In genomic region chrX:113966791-113967190, GRCh38 we compare ENCODE assay signal across 28 cellular contexts.
"Had no signal": no experiment of that assay in that cellular context is flagged by ENCODE, and none has a peak within 500 bp of the region (broad histone marks: within the 10 kb centered on the region; RNA-seq: fewer than 3 reads in every experiment).

No MANE protein-coding gene starts in this region.

- H3K4me1 ChIP-seq: parathyroid adenoma, psoas muscle, sigmoid colon, stomach, thyroid gland, tibial nerve, upper lobe of left lung, vagina had no signal

- H3K9me3 Mint-ChIP-seq: natural killer cell treated with Interleukin-12 subunit alpha and Interleukin-12 subunit beta and Interleukin-15 and Interleukin-18, amount 100 ng/mL, for 72 hours; stimulated activated effector memory CD8-positive, alpha-beta T cell treated with anti-CD3 and anti-CD28 coated beads, Interleukin-12 subunit alpha, Interleukin-12 subunit beta, amount 100 ng/mL, for 72 hours; stimulated activated naive CD8-positive, alpha-beta T cell treated with anti-CD3 and anti-CD28 coated beads, Interleukin-15, Interleukin-2, amounts not matched to agents 100 ng/mL and 50 ng/mL, for 24 hours had no signal

- H3K4me3 ChIP-seq: ovary, psoas muscle, sigmoid colon, stomach, thoracic aorta, thyroid gland, tibial nerve, upper lobe of left lung, vagina had no signal

- H3K4me3 Mint-ChIP-seq: naive thymus-derived CD8-positive, alpha-beta T cell; natural killer cell treated with Interleukin-12 subunit alpha and Interleukin-12 subunit beta and Interleukin-15 and Interleukin-18, amount 100 ng/mL, for 72 hours; nephron progenitor cell; neural crest cell; stimulated activated effector memory CD8-positive, alpha-beta T cell treated with anti-CD3 and anti-CD28 coated beads, Interleukin-12 subunit alpha, Interleukin-12 subunit beta, amount 100 ng/mL, for 72 hours; stimulated activated naive B cell treated with anti-CD40 and anti-IgM and Interleukin-4, amounts not matched to agents 10 μg/mL and 1 μg/mL and 100 μg/mL, for 72 hours; stimulated activated naive CD8-positive, alpha-beta T cell treated with anti-CD3 and anti-CD28 coated beads, Interleukin-15, Interleukin-2, amounts not matched to agents 100 ng/mL and 50 ng/mL, for 24 hours had no signal

- H3K36me3 ChIP-seq: ovary, sigmoid colon, stomach, thoracic aorta, thyroid gland, tibial nerve, upper lobe of left lung, vagina had no signal

- H3K36me3 Mint-ChIP-seq: naive thymus-derived CD8-positive, alpha-beta T cell; natural killer cell treated with Interleukin-12 subunit alpha and Interleukin-12 subunit beta and Interleukin-15 and Interleukin-18, amount 100 ng/mL, for 72 hours; stimulated activated effector memory CD8-positive, alpha-beta T cell treated with anti-CD3 and anti-CD28 coated beads, Interleukin-12 subunit alpha, Interleukin-12 subunit beta, amount 100 ng/mL, for 72 hours; stimulated activated naive B cell treated with anti-CD40 and anti-IgM and Interleukin-4, amounts not matched to agents 10 μg/mL and 1 μg/mL and 100 μg/mL, for 72 hours had no signal

- H3K9ac ChIP-seq: parathyroid adenoma had no signal

- DNase-seq: naive thymus-derived CD8-positive, alpha-beta T cell; nephron progenitor cell; occipital lobe; ovary; posterior cingulate gyrus; psoas muscle; right cardiac atrium; sigmoid colon; small intestine; stimulated activated CD4-positive, alpha-beta T cell treated with anti-CD3 and anti-CD28 coated beads, Interleukin-15, amount 100 ng/mL, for 24 hours; stimulated activated CD4-positive, alpha-beta T cell treated with anti-CD3 and anti-CD28 coated beads, Interleukin-2, amount 100 ng/mL, for 24 hours; stimulated activated CD4-positive, alpha-beta T cell treated with anti-CD3 and anti-CD28 coated beads, Interleukin-2, amount 100 ng/mL, for 48 hours; stimulated activated CD4-positive, alpha-beta T cell treated with anti-CD3 and anti-CD28 coated beads, Interleukin-4, amount 100 ng/mL, for 24 hours; stimulated activated naive B cell treated with anti-CD40 and anti-IgM and Interleukin-4, amounts not matched to agents 10 μg/mL and 1 μg/mL and 100 μg/mL, for 72 hours; stimulated activated naive CD4-positive, alpha-beta T cell treated with Interleukin-2 at 50 U/mL for 16 hours; stomach; thyroid gland; upper lobe of left lung had no signal

- H3K27ac Mint-ChIP-seq: naive thymus-derived CD8-positive, alpha-beta T cell; natural killer cell treated with Interleukin-12 subunit alpha and Interleukin-12 subunit beta and Interleukin-15 and Interleukin-18, amount 100 ng/mL, for 72 hours; progenitor cell of endocrine pancreas; stimulated activated effector memory CD8-positive, alpha-beta T cell treated with anti-CD3 and anti-CD28 coated beads, Interleukin-12 subunit alpha, Interleukin-12 subunit beta, amount 100 ng/mL, for 72 hours; stimulated activated naive B cell treated with anti-CD40 and anti-IgM and Interleukin-4, amounts not matched to agents 10 μg/mL and 1 μg/mL and 100 μg/mL, for 72 hours; stimulated activated naive CD8-positive, alpha-beta T cell treated with anti-CD3 and anti-CD28 coated beads, Interleukin-15, Interleukin-2, amounts not matched to agents 100 ng/mL and 50 ng/mL, for 24 hours had no signal

- H3K9me3 ChIP-seq: ovary, psoas muscle, sigmoid colon, thoracic aorta, thyroid gland, tibial nerve, upper lobe of left lung, vagina had no signal

- H3K4me1 Mint-ChIP-seq: naive thymus-derived CD8-positive, alpha-beta T cell; nephron progenitor cell; stimulated activated effector memory CD8-positive, alpha-beta T cell treated with anti-CD3 and anti-CD28 coated beads, Interleukin-12 subunit alpha, Interleukin-12 subunit beta, amount 100 ng/mL, for 72 hours had no signal

- H2AFZ ChIP-seq: parathyroid adenoma had no signal

- ATAC-seq: naive thymus-derived CD8-positive, alpha-beta T cell; natural killer cell treated with Interleukin-12 subunit alpha and Interleukin-12 subunit beta and Interleukin-15 and Interleukin-18, amount 100 ng/mL, for 72 hours; psoas muscle; right cardiac atrium; stimulated activated effector memory CD8-positive, alpha-beta T cell treated with anti-CD3 and anti-CD28 coated beads, Interleukin-12 subunit alpha, Interleukin-12 subunit beta, amount 100 ng/mL, for 72 hours; stimulated activated naive B cell treated with anti-CD40 and anti-IgM and Interleukin-4, amounts not matched to agents 10 μg/mL and 1 μg/mL and 100 μg/mL, for 72 hours had no signal

- H3K27me3 ChIP-seq: ovary, sigmoid colon, stomach, thyroid gland, upper lobe of left lung, vagina had no signal

- H3K27me3 Mint-ChIP-seq: naive thymus-derived CD8-positive, alpha-beta T cell; natural killer cell treated with Interleukin-12 subunit alpha and Interleukin-12 subunit beta and Interleukin-15 and Interleukin-18, amount 100 ng/mL, for 72 hours; progenitor cell of endocrine pancreas; stimulated activated naive B cell treated with anti-CD40 and anti-IgM and Interleukin-4, amounts not matched to agents 10 μg/mL and 1 μg/mL and 100 μg/mL, for 72 hours; stimulated activated naive CD8-positive, alpha-beta T cell treated with anti-CD3 and anti-CD28 coated beads, Interleukin-15, Interleukin-2, amounts not matched to agents 100 ng/mL and 50 ng/mL, for 24 hours had no signal

- H3K79me2 ChIP-seq: parathyroid adenoma had no signal

- H3K27ac ChIP-seq: ovary, parathyroid adenoma, psoas muscle, sigmoid colon, stomach, thoracic aorta, thyroid gland, tibial nerve, upper lobe of left lung, vagina had no signal

- FAIRE-seq: small intestine, urothelium cell line had no signal
